Comparison of ENCODE assay signal across 10 cellular contexts in genomic region chr12:118307069-118307954, GRCh38.
DNase-seq lines count a peak whose midpoint lies in the region; ATAC-seq and TF ChIP-seq lines count a peak whose summit lies in the region.
"Had no signal": no experiment of that assay in that cellular context is flagged by ENCODE, and none has a peak within 500 bp of the region (broad histone marks: within the 10 kb centered on the region; RNA-seq: fewer than 3 reads in every experiment).

No MANE protein-coding gene starts in this region.

- intact Hi-C loops in transverse colon (cut with DNase I; ENCODE audit: low total_unique reads), result no loop called here

- peaks cover 8% of the 10 kb centered on the region for H3K36me3 Mint-ChIP-seq in activated naive CD8-positive, alpha-beta T cell treated with anti-CD3 and anti-CD28 coated beads for 36 hours

- no peaks in the 10 kb centered on the region for H3K36me3 ChIP-seq in transverse colon

- H3K4me3 ChIP-seq in AG10803 (ENCODE audit: low read length) (peak overlapping the region; percentile 61), transverse colon (no peak overlapping the region)

- ATAC-seq in GM21423 (IDR thresholded peaks at IDR 0.05; ENCODE audit: unreplicated experiment), result peak; percentile 53
- ATAC-seq: HCT116 had no signal

- TF ChIP-seq POLR2A in transverse colon (IDR thresholded peaks at IDR 0.05), result no peak

- peak overlapping the region; percentile 88 for H3K27ac Mint-ChIP-seq in activated naive CD8-positive, alpha-beta T cell treated with anti-CD3 and anti-CD28 coated beads for 36 hours

- H3K27me3 ChIP-seq in transverse colon, result no peaks in the 10 kb centered on the region

- H3K9me3 ChIP-seq in transverse colon, result no peaks in the 10 kb centered on the region

- TF ChIP-seq CTCF in AG10803 (conservative IDR thresholded peaks at IDR 0.05; ENCODE audit: low read length) (no peak; the same call in 1 of the 2 replicates), transverse colon (IDR thresholded peaks at IDR 0.05) (no peak)

- H3K9me3 Mint-ChIP-seq in activated naive CD8-positive, alpha-beta T cell treated with anti-CD3 and anti-CD28 coated beads for 36 hours, result no peaks in the 10 kb centered on the region

- H3K27ac ChIP-seq in transverse colon, result peak overlapping the region in 3 of 4 donors; percentile 3 to 31 (median 10)
- H3K27ac ChIP-seq: parathyroid adenoma had no signal

- no peaks in the 10 kb centered on the region for H3K27me3 Mint-ChIP-seq in activated naive CD8-positive, alpha-beta T cell treated with anti-CD3 and anti-CD28 coated beads for 36 hours

- peak; percentile 95 for DNase-seq in AG10803 (ENCODE audit: low read depth)
- DNase-seq in MV-4-11 (lab: John Stamatoyannopoulos, UW), result peak; percentile 83
- peak; percentile 36 for DNase-seq in activated naive CD8-positive, alpha-beta T cell treated with anti-CD3 and anti-CD28 coated beads for 36 hours
- DNase-seq in left kidney (ENCODE audit: low read depth, low spot score), result peak; percentile 11
- DNase-seq in transverse colon, result no peak
- DNase-seq in NCI-H187 (lab: John Stamatoyannopoulos, UW), result no peak
- DNase-seq in OCI-M2 (lab: John Stamatoyannopoulos, UW; ENCODE audit: unreplicated experiment), result no peak

- in situ Hi-C loops in transverse colon (cut with MboI; ENCODE audit: low pct_ligation_motif_present in 1 of 4, low pct_unique_long_range_greater_than_20kb in 1 of 4, low sequenced_read_pairs in 3 of 4), result no loop called here

- H3K4me1 ChIP-seq in transverse colon, result peaks cover 0 to 20% (median 8%) of the 10 kb centered on the region in 4 donors
- H3K4me1 ChIP-seq: parathyroid adenoma had no signal

- peaks cover 27% of the 10 kb centered on the region for H3K4me1 Mint-ChIP-seq in activated naive CD8-positive, alpha-beta T cell treated with anti-CD3 and anti-CD28 coated beads for 36 hours

- H3K4me3 Mint-ChIP-seq in activated naive CD8-positive, alpha-beta T cell treated with anti-CD3 and anti-CD28 coated beads for 36 hours, result peak overlapping the region; percentile 67

- TF ChIP-seq EP300 in transverse colon (IDR thresholded peaks at IDR 0.05; ENCODE audit: low read depth), result no peak

- 56 to 68% methylated on average over 6 to 8 of the region's 8 CpGs for WGBS in transverse colon (ENCODE audit: low coverage in 1 of 2), 2 donors

Comparison
In these comparisons a context has a peak if more than half of its experiments do, and no peak if none do; other contexts are left out.
1. DNase-seq: peak in AG10803 (single experiment), MV-4-11 (single experiment), activated naive CD8-positive, alpha-beta T cell treated with anti-CD3 and anti-CD28 coated beads for 36 hours (single experiment) and left kidney (single experiment); none in transverse colon (single experiment), NCI-H187 (0 of 2) and OCI-M2 (single experiment).